Comparison of ENCODE assay signal across 11 cellular contexts in genomic region chr19:15430526-15431120, GRCh38. TPM values are rescaled to one million over a fixed set of nuclear protein-coding genes. Genes with fewer than 3 reads are reported as not detected.
DNase-seq lines count a peak whose midpoint lies in the region; ATAC-seq, FAIRE-seq and TF ChIP-seq lines count a peak whose summit lies in the region.
"Had no signal": no experiment of that assay in that cellular context is flagged by ENCODE, and none has a peak within 500 bp of the region (broad histone marks: within the 10 kb centered on the region; RNA-seq: fewer than 3 reads in every experiment).

No MANE protein-coding gene starts in this region.

- H3K27me3 Mint-ChIP-seq in CD4-positive, CD25-positive, alpha-beta regulatory T cell = peaks cover 4% of the 10 kb centered on the region
- no peaks in the 10 kb centered on the region for H3K27me3 Mint-ChIP-seq in nephron (ENCODE audit: low read depth)

- peaks cover 5% of the 10 kb centered on the region for H3K9me1 ChIP-seq in K562 (ENCODE audit: control insufficient read depth, insufficient read depth, low read length)

- H3K36me3 ChIP-seq in CD4-positive, CD25-positive, alpha-beta regulatory T cell (ENCODE audit: control insufficient read depth, insufficient read depth, low read length) = peaks cover 16% of the 10 kb centered on the region
- H3K36me3 ChIP-seq in KOPT-K1 (ENCODE audit: insufficient read depth, low read length) = peaks cover 50% of the 10 kb centered on the region
- peaks cover 54% of the 10 kb centered on the region for H3K36me3 ChIP-seq in K562 (ENCODE audit: control insufficient read depth, insufficient read depth, low read length)

- no peak overlapping the region for H3K4me3 ChIP-seq in CD4-positive, CD25-positive, alpha-beta regulatory T cell (ENCODE audit: low read depth, low read length)
- H3K4me3 ChIP-seq in K562 = no peak overlapping the region

- H3K27ac ChIP-seq in CD4-positive, CD25-positive, alpha-beta regulatory T cell (ENCODE audit: insufficient read depth, low read length, poor library complexity, severe bottlenecking) = no peak overlapping the region
- H3K27ac ChIP-seq in KOPT-K1 (ENCODE audit: low read depth, low read length, poor library complexity, severe bottlenecking) = peak overlapping the region; percentile 81
- H3K27ac ChIP-seq in K562 (ENCODE audit: extremely low read depth, low read depth, low read length) = no peak overlapping the region

- peak overlapping the region in 1 of 2 experiments; percentile 99; a peak in 2 of 4 replicates for H3K9ac ChIP-seq in K562 (ENCODE audit: insufficient read depth in 1 of 2, low read depth in 2 of 2, low read length in 2 of 2)

- DNase-seq in CD4-positive, CD25-positive, alpha-beta regulatory T cell = no peak
- DNase-seq in K562 (ENCODE audit: extremely low read depth in 1 of 4, low spot score in 3 of 4) = no peak
- DNase-seq in AG20443 (ENCODE audit: low spot score) = no peak
- DNase-seq in SKM-1 treated with dmso at 0.1 percent for 144 hours (lab: John Stamatoyannopoulos, UW; ENCODE audit: unreplicated experiment) = no peak
- DNase-seq: GF-D8, NCI-H1092 had no signal

- no peak overlapping the region for H3K4me2 ChIP-seq in K562 (ENCODE audit: insufficient read depth, low read length)

- H3K4me3 Mint-ChIP-seq in CD4-positive, CD25-positive, alpha-beta regulatory T cell = peak overlapping the region; percentile 58 to 99 (median 97)
- H3K4me3 Mint-ChIP-seq in nephron = peak overlapping the region; percentile 98 to 99 (median 99)

- intact Hi-C loops in K562 (cut with micrococcal nuclease) = no loop called here

- no peak for TF ChIP-seq EP300 in K562 (IDR thresholded peaks at IDR 0.05; ENCODE audit: low read length)

- H3K36me3 Mint-ChIP-seq in CD4-positive, CD25-positive, alpha-beta regulatory T cell = peaks cover 12% of the 10 kb centered on the region
- peaks cover 27% of the 10 kb centered on the region for H3K36me3 Mint-ChIP-seq in nephron (ENCODE audit: low read depth)

- WGBS in K562 (ENCODE audit: insufficient coverage, low coverage, missing lambda C conversion rate) = 88% methylated on average over 10 of the region's 10 CpGs

- no peak for TF ChIP-seq RAD21 in K562 (CRISPR knock-in tag; conservative IDR thresholded peaks at IDR 0.05 in 1 of 2, IDR thresholded peaks at IDR 0.05 in 1 of 2)

- no TSS peak for BruUV-seq in K562 (replicated peaks; lab: Mats Ljungman, UMichigan)

- CTCF ChIA-PET in K562 (lab: Yijun Ruan, JAX; ENCODE audit: low intra/inter-chr PET ratio) = no interaction called here

- H3K4me1 Mint-ChIP-seq in CD4-positive, CD25-positive, alpha-beta regulatory T cell = peaks cover 0 to 32% (median 20%) of the 10 kb centered on the region in 4 donors
- H3K4me1 Mint-ChIP-seq in nephron = peaks cover 32% of the 10 kb centered on the region

- no peaks in the 10 kb centered on the region for H3K9me3 ChIP-seq in CD4-positive, CD25-positive, alpha-beta regulatory T cell (ENCODE audit: control insufficient read depth in 2 of 2, low read length in 2 of 2)
- H3K9me3 ChIP-seq in KOPT-K1 (ENCODE audit: insufficient read depth, low read length, poor library complexity, severe bottlenecking) (no peaks in the 10 kb centered on the region), K562 (replicated peaks; ENCODE audit: control insufficient read depth, insufficient read depth, low read depth, low read length) (no peaks in the 10 kb centered on the region)

- POLR2A ChIA-PET in K562 (lab: Yijun Ruan, JAX) = interaction anchor here (0.7 to 4.0 kb wide), 4 partner anchors 11 to 767 kb away, joined by 3 to 54 read pairs (median 4); partner anchors contain the start of genes AKAP8, AKAP8L and AP1M1

- H3K27me3 ChIP-seq in CD4-positive, CD25-positive, alpha-beta regulatory T cell (ENCODE audit: control insufficient read depth, insufficient read depth, low read length) = no peaks in the 10 kb centered on the region
- no peaks in the 10 kb centered on the region for H3K27me3 ChIP-seq in K562 (ENCODE audit: control insufficient read depth in 2 of 2, insufficient read depth in 2 of 2, low read length in 2 of 2)

- H2AFZ ChIP-seq in K562 (ENCODE audit: low read depth, low read length) = no peak overlapping the region

- in situ Hi-C loops in K562 (cut with MboI) = no loop called here

- no peak for FAIRE-seq in K562 (lab: Jason Lieb, UNC)

- TF ChIP-seq POLR2A in K562 (conservative IDR thresholded peaks at IDR 0.05) = no peak

- TF ChIP-seq CTCF in K562 (IDR thresholded peaks at IDR 0.05 in 2 of 3, conservative IDR thresholded peaks at IDR 0.05 in 1 of 3; ENCODE audit: insufficient read depth in 2 of 3, low read depth in 1 of 3, low read length in 3 of 3) (no peak), nephron (IDR thresholded peaks at IDR 0.05; ENCODE audit: unreplicated experiment in 3 of 3) (no peak)

- H3K9me3 Mint-ChIP-seq in CD4-positive, CD25-positive, alpha-beta regulatory T cell = peaks cover 0 to 1% (median 0%) of the 10 kb centered on the region in 7 donors
- H3K9me3 Mint-ChIP-seq in nephron = no peaks in the 10 kb centered on the region

- no peaks in the 10 kb centered on the region for H4K20me1 ChIP-seq in K562 (replicated peaks; ENCODE audit: control insufficient read depth, insufficient read depth, low read length)

- H3K79me2 ChIP-seq in K562 (ENCODE audit: control insufficient read depth, insufficient read depth, low read length) = peaks cover 44% of the 10 kb centered on the region

- ATAC-seq in CD4-positive, CD25-positive, alpha-beta regulatory T cell (ENCODE audit: low read depth in 2 of 2) = no peak
- ATAC-seq in K562 (no peak), HG03354 (IDR thresholded peaks at IDR 0.05; ENCODE audit: poor library complexity, severe bottlenecking, unreplicated experiment) (no peak), HG02678 (IDR thresholded peaks at IDR 0.05; ENCODE audit: unreplicated experiment) (no peak)

- H3K4me1 ChIP-seq in CD4-positive, CD25-positive, alpha-beta regulatory T cell (ENCODE audit: control insufficient read depth, insufficient read depth, low read length, poor library complexity, severe bottlenecking) = peaks cover 30% of the 10 kb centered on the region
- H3K4me1 ChIP-seq in K562 (replicated peaks in 1 of 2; ENCODE audit: control insufficient read depth in 2 of 2, insufficient read depth in 2 of 2, low read length in 2 of 2) = peaks cover 8 to 48% of the 10 kb centered on the region in 2 experiments; a peak in 4 of 5 replicates

- peak overlapping the region in 2 of 3 donors; percentile 48 to 51 for H3K27ac Mint-ChIP-seq in CD4-positive, CD25-positive, alpha-beta regulatory T cell
- peak overlapping the region; percentile 28 to 61 (median 40) for H3K27ac Mint-ChIP-seq in nephron

RNA-seq across cellular contexts. Expression of gene AKAP8L, which starts 11.8 kb away (rescaled TPM):
- 142 TPM for total RNA-seq in CD4-positive, CD25-positive, alpha-beta regulatory T cell
- 10 to 100 TPM; 30.0 to 41.3 (median 35.9) TPM for polyA plus RNA-seq in CD4-positive, CD25-positive, alpha-beta regulatory T cell
- total RNA-seq in K562 (2011; cell fraction: chromatin; rRNA removed; ENCODE audit: low replicate concordance) = 365 and 641 TPM in 2 replicates
- total RNA-seq in K562 (2011; cell fraction: nucleolus; rRNA removed) = 279 and 316 TPM in 2 replicates
- total RNA-seq in K562 (2011; cell fraction: nucleoplasm; rRNA removed) = 296 and 300 TPM in 2 replicates
- total RNA-seq in K562 (2014; rRNA removed) = 108 and 121 TPM in 2 replicates
- total RNA-seq in K562 (2014; rRNA removed; fragmentation: Illumina TruSeq; extraction: Trizol) = 61.1 and 65.5 TPM in 2 replicates
- 66.6 and 70.7 TPM in 2 replicates for total RNA-seq in K562 (2015; rRNA removed; fragmentation: Illumina TruSeq; extraction: Trizol)
- 107 and 116 TPM in 2 replicates for total RNA-seq in K562 (2021)
- polyA plus RNA-seq in K562 (2011; rRNA removed) = 56.8 and 95.7 TPM in 2 replicates
- 40.7 and 50.0 TPM in 2 replicates for polyA plus RNA-seq in K562 (2011; cell fraction: cytosol; rRNA removed)
- 617 and 798 TPM in 2 replicates for polyA plus RNA-seq in K562 (2011; cell fraction: nucleus; rRNA removed)
- polyA plus RNA-seq in K562 (2012) = 66.2 and 79.9 TPM in 2 replicates
- polyA plus RNA-seq in K562 (2014; fragmentation: Illumina TruSeq; extraction: Trizol) = 75.8 and 84.0 TPM in 2 replicates
- 1 to 10 TPM; 2.4 to 7.0 TPM for polyA plus RNA-seq in K562 (2014; fragmentation: Nextera tagmentation; extraction: Ambion mirVana)
- 92.5 and 111 TPM in 2 replicates for polyA plus RNA-seq in K562 (2014; rRNA removed)
- polyA minus RNA-seq in K562 (2011; rRNA and poly(A)+ RNA removed) = 60.0 and 69.5 TPM in 2 replicates
- polyA minus RNA-seq in K562 (2011; cell fraction: cytosol; rRNA and poly(A)+ RNA removed) = 41.5 and 61.7 TPM in 2 replicates
- polyA minus RNA-seq in K562 (2011; cell fraction: nucleus; rRNA and poly(A)+ RNA removed) = 85.4 and 122 TPM in 2 replicates

RNA-seq across cellular contexts. Expression of gene WIZ, which starts 19.1 kb away (rescaled TPM):
- 17.6 TPM for total RNA-seq in CD4-positive, CD25-positive, alpha-beta regulatory T cell
- 1 to 10 TPM in 2 of 4 donors, under 1 TPM in 2; 0.25 to 1.5 (median 0.71) TPM for polyA plus RNA-seq in CD4-positive, CD25-positive, alpha-beta regulatory T cell
- 13.2 and 37.4 TPM in 2 replicates for total RNA-seq in K562 (2011; cell fraction: chromatin; rRNA removed; ENCODE audit: low replicate concordance)
- total RNA-seq in K562 (2011; cell fraction: nucleolus; rRNA removed) = 27.4 and 28.3 TPM in 2 replicates
- total RNA-seq in K562 (2011; cell fraction: nucleoplasm; rRNA removed) = 20.2 and 22.8 TPM in 2 replicates
- total RNA-seq in K562 (2014; rRNA removed) (13.9 and 16.0 TPM in 2 replicates), K562 (2014; rRNA removed; fragmentation: Illumina TruSeq; extraction: Trizol) (1.1 and 1.3 TPM in 2 replicates), K562 (2015; rRNA removed; fragmentation: Illumina TruSeq; extraction: Trizol) (4.8 and 5.4 TPM in 2 replicates), K562 (2021) (32.7 and 37.5 TPM in 2 replicates)
- polyA plus RNA-seq in K562 (2011; rRNA removed) (3.7 and 4.7 TPM in 2 replicates), K562 (2014; fragmentation: Illumina TruSeq; extraction: Trizol) (9.4 and 22.9 TPM in 2 replicates), K562 (2014; fragmentation: Nextera tagmentation; extraction: Ambion mirVana) (under 1 TPM; 0.06 to 0.08 TPM), K562 (2014; rRNA removed) (19.1 and 21.8 TPM in 2 replicates)
- polyA plus RNA-seq in K562 (2011; cell fraction: cytosol; rRNA removed) = 5.3 and 12.2 TPM in 2 replicates
- 16.0 and 33.9 TPM in 2 replicates for polyA plus RNA-seq in K562 (2011; cell fraction: nucleus; rRNA removed)
- 18.0 and 22.2 TPM in 2 replicates for polyA plus RNA-seq in K562 (2012)
- polyA minus RNA-seq in K562 (2011; rRNA and poly(A)+ RNA removed) = 0.63 and 1.1 TPM in 2 replicates
- 7.5 and 9.4 TPM in 2 replicates for polyA minus RNA-seq in K562 (2011; cell fraction: cytosol; rRNA and poly(A)+ RNA removed)
- 5.3 and 6.5 TPM in 2 replicates for polyA minus RNA-seq in K562 (2011; cell fraction: nucleus; rRNA and poly(A)+ RNA removed)

RNA-seq across cellular contexts. Expression of gene RASAL3, which starts 33.7 kb away (rescaled TPM):
- total RNA-seq in CD4-positive, CD25-positive, alpha-beta regulatory T cell = 122 TPM
- 10 to 100 TPM; 25.3 to 64.3 (median 35.6) TPM for polyA plus RNA-seq in CD4-positive, CD25-positive, alpha-beta regulatory T cell
- 0.35 TPM in 1 of 2 replicates, not detected in the other for total RNA-seq in K562 (2011; cell fraction: chromatin; rRNA removed; ENCODE audit: low replicate concordance)
- 0.13 TPM in 1 of 2 replicates, not detected in the other for total RNA-seq in K562 (2011; cell fraction: nucleolus; rRNA removed)
- total RNA-seq in K562 (2011; cell fraction: nucleoplasm; rRNA removed) = 2.5 TPM in 1 of 2 replicates, not detected in the other
- total RNA-seq in K562 (2014; rRNA removed) (0.04 TPM in 1 of 2 replicates, not detected in the other), K562 (2014; rRNA removed; fragmentation: Illumina TruSeq; extraction: Trizol) (not detected in 2 replicates), K562 (2015; rRNA removed; fragmentation: Illumina TruSeq; extraction: Trizol) (not detected in 2 replicates), K562 (2021) (0.44 and 0.87 TPM in 2 replicates)
- polyA plus RNA-seq in K562 (2011; rRNA removed) (not detected in 2 replicates), K562 (2014; fragmentation: Illumina TruSeq; extraction: Trizol) (not detected in 2 replicates), K562 (2014; fragmentation: Nextera tagmentation; extraction: Ambion mirVana) (not detected), K562 (2014; rRNA removed) (0.07 TPM in 1 of 2 replicates, not detected in the other)
- 0.01 TPM in 1 of 2 replicates, not detected in the other for polyA plus RNA-seq in K562 (2011; cell fraction: cytosol; rRNA removed)
- 0.04 and 0.16 TPM in 2 replicates for polyA plus RNA-seq in K562 (2011; cell fraction: nucleus; rRNA removed)
- polyA plus RNA-seq in K562 (2012) = 0.08 and 0.16 TPM in 2 replicates
- not detected in 2 replicates for polyA minus RNA-seq in K562 (2011; rRNA and poly(A)+ RNA removed)
- not detected in 2 replicates for polyA minus RNA-seq in K562 (2011; cell fraction: cytosol; rRNA and poly(A)+ RNA removed)
- polyA minus RNA-seq in K562 (2011; cell fraction: nucleus; rRNA and poly(A)+ RNA removed) = not detected in 2 replicates

RNA-seq across cellular contexts. Expression of gene PGLYRP2, which starts 48.7 kb away (rescaled TPM):
- not detected for total RNA-seq in CD4-positive, CD25-positive, alpha-beta regulatory T cell
- polyA plus RNA-seq in CD4-positive, CD25-positive, alpha-beta regulatory T cell = under 1 TPM in 2 of 4 donors, not detected in 2; 0.10 to 0.12 TPM
- total RNA-seq in K562 (2011; cell fraction: chromatin; rRNA removed; ENCODE audit: low replicate concordance) = not detected in 2 replicates
- total RNA-seq in K562 (2011; cell fraction: nucleolus; rRNA removed) = not detected in 2 replicates
- not detected in 2 replicates for total RNA-seq in K562 (2011; cell fraction: nucleoplasm; rRNA removed)
- not detected in 2 replicates for total RNA-seq in K562 (2014; rRNA removed)
- total RNA-seq in K562 (2014; rRNA removed; fragmentation: Illumina TruSeq; extraction: Trizol) = not detected in 2 replicates
- total RNA-seq in K562 (2015; rRNA removed; fragmentation: Illumina TruSeq; extraction: Trizol) = not detected in 2 replicates
- total RNA-seq in K562 (2021) = not detected in 2 replicates
- not detected in 2 replicates for polyA plus RNA-seq in K562 (2011; rRNA removed)
- polyA plus RNA-seq in K562 (2011; cell fraction: cytosol; rRNA removed) = not detected in 2 replicates
- polyA plus RNA-seq in K562 (2011; cell fraction: nucleus; rRNA removed) = not detected in 2 replicates
- not detected in 2 replicates for polyA plus RNA-seq in K562 (2012)
- polyA plus RNA-seq in K562 (2014; fragmentation: Illumina TruSeq; extraction: Trizol) = not detected in 2 replicates
- not detected for polyA plus RNA-seq in K562 (2014; fragmentation: Nextera tagmentation; extraction: Ambion mirVana)
- polyA plus RNA-seq in K562 (2014; rRNA removed) = not detected in 2 replicates
- not detected in 2 replicates for polyA minus RNA-seq in K562 (2011; rRNA and poly(A)+ RNA removed)
- not detected in 2 replicates for polyA minus RNA-seq in K562 (2011; cell fraction: cytosol; rRNA and poly(A)+ RNA removed)
- polyA minus RNA-seq in K562 (2011; cell fraction: nucleus; rRNA and poly(A)+ RNA removed) = not detected in 2 replicates
- total RNA-seq: mononuclear cell had no signal

RNA-seq across cellular contexts. Expression of gene AKAP8, which starts 51.0 kb away (rescaled TPM):
- 79.1 TPM for total RNA-seq in CD4-positive, CD25-positive, alpha-beta regulatory T cell
- 10 to 100 TPM; 11.3 to 15.6 (median 13.6) TPM for polyA plus RNA-seq in CD4-positive, CD25-positive, alpha-beta regulatory T cell
- total RNA-seq in K562 (2011; cell fraction: chromatin; rRNA removed; ENCODE audit: low replicate concordance) = 47.6 and 50.3 TPM in 2 replicates
- 26.3 and 27.0 TPM in 2 replicates for total RNA-seq in K562 (2011; cell fraction: nucleolus; rRNA removed)
- total RNA-seq in K562 (2011; cell fraction: nucleoplasm; rRNA removed) = 22.2 and 28.7 TPM in 2 replicates
- total RNA-seq in K562 (2014; rRNA removed) (33.5 and 34.2 TPM in 2 replicates), K562 (2014; rRNA removed; fragmentation: Illumina TruSeq; extraction: Trizol) (13.3 and 13.8 TPM in 2 replicates), K562 (2015; rRNA removed; fragmentation: Illumina TruSeq; extraction: Trizol) (20.2 and 22.6 TPM in 2 replicates), K562 (2021) (49.9 and 56.5 TPM in 2 replicates)
- polyA plus RNA-seq in K562 (2011; rRNA removed) (15.0 and 18.4 TPM in 2 replicates), K562 (2014; fragmentation: Illumina TruSeq; extraction: Trizol) (14.6 and 17.0 TPM in 2 replicates), K562 (2014; fragmentation: Nextera tagmentation; extraction: Ambion mirVana) (1 to 10 TPM; 3.4 to 4.4 TPM), K562 (2014; rRNA removed) (25.5 and 27.4 TPM in 2 replicates)
- 13.4 and 17.8 TPM in 2 replicates for polyA plus RNA-seq in K562 (2011; cell fraction: cytosol; rRNA removed)
- polyA plus RNA-seq in K562 (2011; cell fraction: nucleus; rRNA removed) = 42.2 and 65.9 TPM in 2 replicates
- 17.0 and 17.1 TPM in 2 replicates for polyA plus RNA-seq in K562 (2012)
- 9.5 and 10.9 TPM in 2 replicates for polyA minus RNA-seq in K562 (2011; rRNA and poly(A)+ RNA removed)
- polyA minus RNA-seq in K562 (2011; cell fraction: cytosol; rRNA and poly(A)+ RNA removed) = 15.0 and 18.3 TPM in 2 replicates
- polyA minus RNA-seq in K562 (2011; cell fraction: nucleus; rRNA and poly(A)+ RNA removed) = 9.3 and 10.6 TPM in 2 replicates

Comparison
In these comparisons a context has a peak if more than half of its experiments do, and no peak if none do; other contexts are left out.
1. RNA of gene RASAL3, which starts 33.7 kb away (total RNA-seq): 122 TPM in CD4-positive, CD25-positive, alpha-beta regulatory T cell (single experiment); 0.04 to 2.5 TPM in K562; every median in the first group is over 10 times any median in the second.